In the genomic region with DNA sequence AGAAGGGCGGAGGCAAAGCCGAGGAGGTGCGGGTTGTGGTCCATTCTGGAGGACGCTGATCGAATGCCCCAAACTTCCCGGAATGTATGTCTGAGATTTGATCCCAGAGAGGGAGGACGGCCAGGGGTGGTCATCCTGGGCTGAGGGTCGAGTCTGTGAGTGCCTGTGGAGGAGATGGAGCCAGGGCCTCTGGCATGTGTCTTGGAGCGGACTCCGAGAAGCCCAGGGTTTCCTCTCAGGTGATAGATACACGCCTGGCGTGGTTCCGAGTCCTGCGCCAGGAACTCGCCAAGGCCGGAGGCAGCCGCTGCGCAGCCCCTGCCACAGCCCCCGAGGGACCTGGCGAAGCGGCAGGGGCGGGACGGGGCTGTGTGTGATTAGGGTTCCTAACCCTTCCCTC, we compare ENCODE assay signal across 14 cellular contexts. TPM values are rescaled to one million over a fixed set of nuclear protein-coding genes. Genes with fewer than 3 reads are reported as not detected.
DNase-seq lines count a peak whose midpoint lies in the region; ATAC-seq, FAIRE-seq and TF ChIP-seq lines count a peak whose summit lies in the region.
"Had no signal": no experiment of that assay in that cellular context is flagged by ENCODE, and none has a peak within 500 bp of the region (broad histone marks: within the 10 kb centered on the region; RNA-seq: fewer than 3 reads in every experiment).

No MANE protein-coding gene starts in this region.

- TF ChIP-seq CTCF in colonic mucosa (IDR thresholded peaks at IDR 0.05), result no peak
- TF ChIP-seq CTCF in kidney (IDR thresholded peaks at IDR 0.05; ENCODE audit: borderline replicate concordance, extremely low read depth, insufficient read depth), result no peak

- H3K4me1 ChIP-seq in ES-I3 (ENCODE audit: insufficient read depth, low read length) (no peaks in the 10 kb centered on the region), colonic mucosa (no peaks in the 10 kb centered on the region), kidney (ENCODE audit: control insufficient read depth in 1 of 2, insufficient read depth in 1 of 2, low read depth in 1 of 2, low read length in 2 of 2) (peaks cover 0 to 2% of the 10 kb centered on the region in 2 donors)

- ATAC-seq in HG03469 (IDR thresholded peaks at IDR 0.05; ENCODE audit: unreplicated experiment), result no peak
- ATAC-seq: stimulated activated naive CD8-positive, alpha-beta T cell treated with anti-CD3 and anti-CD28 coated beads, Interleukin-15, amount 100 ng/mL, for 72 hours had no signal

- DNase-seq in colonic mucosa (no peak), kidney (peak; percentile 73), skeletal muscle cell (ENCODE audit: low read depth) (no peak), 8988T (no peak), HCEC 1CT (no peak)
- DNase-seq in activated T-cell treated with anti-CD3 and anti-CD28 coated beads, Interleukin-2, amount 50 U/mL, for 1 hour, result no peak
- DNase-seq: activated naive CD4-positive, alpha-beta T cell treated with anti-CD3 and anti-CD28 coated beads, Interleukin-2, amount 50 U/mL, for 16 hours; DMS79 treated with DMSO at 0.1 percent for 48 hours; Kasumi-1; NK-92 treated with Interleukin-12 subunit alpha and Interleukin-12 subunit beta, amount 100 ng/mL, for 24 hours; stimulated activated naive CD8-positive, alpha-beta T cell treated with anti-CD3 and anti-CD28 coated beads, Interleukin-15, amount 100 ng/mL, for 72 hours had no signal

- no peaks in the 10 kb centered on the region for H3K27me3 ChIP-seq in colonic mucosa

- intact Hi-C loops in colonic mucosa (cut with DNase I) (no loop called here), kidney (cut with DNase I) (no loop called here)

- no peak for FAIRE-seq in kidney (lab: Jason Lieb, UNC)

- H3K36me3 ChIP-seq in ES-I3 (ENCODE audit: insufficient read depth, low read length) (no peaks in the 10 kb centered on the region), colonic mucosa (no peaks in the 10 kb centered on the region), kidney (ENCODE audit: control insufficient read depth in 1 of 2, insufficient read depth in 2 of 2, low read length in 2 of 2) (peaks cover 0 to 3% of the 10 kb centered on the region in 2 donors)

- peak overlapping the region; percentile 61 for H3K9ac ChIP-seq in ES-I3 (ENCODE audit: low read depth, low read length)
- H3K9ac ChIP-seq in colonic mucosa (ENCODE audit: low read depth in 2 of 2, low read length in 2 of 2), result peak overlapping the region in 1 of 2 donors; percentile 35
- peak overlapping the region; percentile 29 to 77 for H3K9ac ChIP-seq in kidney (ENCODE audit: low read length in 2 of 2)

- H3K9me3 ChIP-seq in ES-I3 (ENCODE audit: control insufficient read depth, insufficient read depth, low read length) (peaks cover 12% of the 10 kb centered on the region), colonic mucosa (peaks cover 3% of the 10 kb centered on the region), kidney (ENCODE audit: control insufficient read depth in 1 of 2, low read length in 2 of 2) (peaks cover 19 to 70% of the 10 kb centered on the region in 2 donors)

- H3K4me3 ChIP-seq in colonic mucosa (peak overlapping the region; percentile 41), kidney (ENCODE audit: low read length in 2 of 2) (peak overlapping the region; percentile 84 to 86), skeletal muscle cell (ENCODE audit: low read depth, low read length) (peak overlapping the region; percentile 67)

- H3K27ac ChIP-seq in colonic mucosa (peak overlapping the region; percentile 37), kidney (ENCODE audit: low read depth in 2 of 2, low read length in 2 of 2) (no peak overlapping the region)
- H3K27ac ChIP-seq: VCaP had no signal

RNA-seq across cellular contexts. Expression of gene ZNF454, which starts 0.4 kb away (rescaled TPM):
- total RNA-seq in colonic mucosa (1 to 10 TPM; 1.4 TPM), kidney (4.2 TPM)
- polyA plus RNA-seq in kidney (ENCODE audit: insufficient read depth, low read depth, low replicate concordance), result 0.77 TPM

RNA-seq across cellular contexts. Expression of gene ZFP2, which starts 45.6 kb away (rescaled TPM):
- total RNA-seq in colonic mucosa (1 to 10 TPM in 1 of 2 donors, under 1 TPM in 1; 0.89 to 1.0 TPM), kidney (2.7 TPM)
- polyA plus RNA-seq in kidney (ENCODE audit: insufficient read depth, low read depth, low replicate concordance), result 3.1 TPM

RNA-seq across cellular contexts. Expression of gene GRM6, which starts 53.8 kb away (rescaled TPM):
- total RNA-seq in colonic mucosa (not detected), kidney (not detected)
- polyA plus RNA-seq in kidney (ENCODE audit: insufficient read depth, low read depth, low replicate concordance), result not detected
